Comparison of ENCODE assay signal across 6 cellular contexts in genomic region chr6:163554032-163554431, GRCh38.
"Had no signal": no experiment of that assay in that cellular context is flagged by ENCODE, and none has a peak within 500 bp of the region (broad histone marks: within the 10 kb centered on the region; RNA-seq: fewer than 3 reads in every experiment).

No MANE protein-coding gene starts in this region.

- H3K27ac ChIP-seq: esophagus muscularis mucosa had no signal

- H3K4me3 ChIP-seq: esophagus muscularis mucosa had no signal

- H3K4me3 Mint-ChIP-seq: activated naive CD4-positive, alpha-beta T cell treated with anti-CD3 and anti-CD28 coated beads, Interleukin-2, amount 50 U/mL, for 24 hours; memory B cell; stimulated activated memory B cell treated with anti-CD40 and anti-IgM and Interleukin-4, amounts not matched to agents 10 μg/mL and 1 μg/mL and 100 μg/mL, for 72 hours; T-helper 1 cell treated with Interleukin-12 subunit alpha and Interleukin-12 subunit beta and Interleukin-4 antibody, amounts not matched to agents 30 μg/mL and 1 μg/mL, for 36 hours had no signal

- ATAC-seq: stimulated activated memory B cell treated with anti-CD40 and anti-IgM and Interleukin-4, amounts not matched to agents 10 μg/mL and 1 μg/mL and 100 μg/mL, for 72 hours had no signal

- H3K9me3 ChIP-seq: esophagus muscularis mucosa had no signal

- H3K27me3 ChIP-seq: esophagus muscularis mucosa had no signal

- H3K9me3 Mint-ChIP-seq: activated naive CD4-positive, alpha-beta T cell treated with anti-CD3 and anti-CD28 coated beads, Interleukin-2, amount 50 U/mL, for 24 hours; stimulated activated memory B cell treated with anti-CD40 and anti-IgM and Interleukin-4, amounts not matched to agents 10 μg/mL and 1 μg/mL and 100 μg/mL, for 72 hours; T-helper 1 cell treated with Interleukin-12 subunit alpha and Interleukin-12 subunit beta and Interleukin-4 antibody, amounts not matched to agents 30 μg/mL and 1 μg/mL, for 36 hours had no signal

- H3K27me3 Mint-ChIP-seq: activated naive CD4-positive, alpha-beta T cell treated with anti-CD3 and anti-CD28 coated beads, Interleukin-2, amount 50 U/mL, for 24 hours; memory B cell; stimulated activated memory B cell treated with anti-CD40 and anti-IgM and Interleukin-4, amounts not matched to agents 10 μg/mL and 1 μg/mL and 100 μg/mL, for 72 hours had no signal

- H3K27ac Mint-ChIP-seq: stimulated activated memory B cell treated with anti-CD40 and anti-IgM and Interleukin-4, amounts not matched to agents 10 μg/mL and 1 μg/mL and 100 μg/mL, for 72 hours; T-helper 1 cell treated with Interleukin-12 subunit alpha and Interleukin-12 subunit beta and Interleukin-4 antibody, amounts not matched to agents 30 μg/mL and 1 μg/mL, for 36 hours had no signal

- DNase-seq: cerebellar nuclear complex had no signal
